Comparison of ENCODE assay signal across 1 cellular context in the genomic region with DNA sequence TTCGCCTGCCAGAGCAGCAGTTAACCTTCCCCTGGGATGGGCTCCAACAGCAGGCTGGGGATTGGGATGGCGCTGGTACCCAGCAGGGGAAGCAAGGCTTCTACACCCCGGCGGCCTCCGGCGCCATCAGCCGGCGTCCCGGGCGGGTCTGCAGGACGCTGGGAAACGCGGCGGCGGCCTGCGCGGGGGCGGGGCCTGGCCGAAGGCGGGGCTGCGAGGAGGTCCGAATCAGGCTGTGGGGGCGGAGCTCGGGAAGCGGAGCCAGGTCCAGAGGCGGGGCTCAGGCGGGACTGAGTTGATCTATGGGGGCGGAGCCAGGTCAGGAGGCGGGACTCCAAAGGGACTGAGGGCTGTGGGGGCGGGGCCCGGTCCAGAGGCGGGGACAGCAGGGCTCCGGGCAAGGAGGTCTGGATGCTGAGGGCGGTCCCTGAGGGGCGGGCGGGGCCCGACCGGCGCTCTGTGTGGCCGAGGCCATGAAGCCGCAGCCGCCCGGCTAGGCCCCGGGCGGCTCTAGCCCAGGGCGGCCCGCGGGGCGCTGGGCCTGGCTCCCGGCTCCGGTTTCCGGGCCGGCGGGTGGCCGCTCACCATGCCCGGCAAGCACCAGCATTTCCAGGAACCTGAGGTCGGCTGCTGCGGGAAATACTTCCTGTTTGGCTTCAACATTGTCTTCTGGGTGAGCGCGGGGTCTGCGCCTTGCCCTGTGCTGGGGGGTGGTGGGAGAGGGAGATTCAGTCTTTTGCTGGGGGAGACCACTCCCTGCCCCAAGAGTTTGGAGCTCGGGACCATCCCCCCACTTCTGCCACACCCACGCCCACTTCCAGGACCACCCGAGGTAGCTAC.
TF ChIP-seq lines count a peak whose summit lies in the region.

TSS of gene TSPAN17 (plus strand) at position 455 of the 840 bp plus-strand sequence. CDS start at position 587, 132 bp downstream.

TF ChIP-seq in GM12878, 131 proteins besides CTCF, POLR2A, EP300 and RAD21 (continued from another document and continues in another):
- TF ChIP-seq FOS (IDR thresholded peaks at IDR 0.05; ENCODE audit: borderline replicate concordance, extremely low read depth, insufficient read length) (no peak), TBL1XR1 (IDR thresholded peaks at IDR 0.05; ENCODE audit: low read depth, low read length) (no peak), USF1 (IDR thresholded peaks at IDR 0.05; ENCODE audit: borderline replicate concordance, extremely low read length, insufficient read depth, low read depth, low read length) (no peak), BRCA1 (IDR thresholded peaks at IDR 0.05; ENCODE audit: low read depth, low read length) (no peak), ZBED1 (IDR thresholded peaks at IDR 0.05; ENCODE audit: borderline replicate concordance) (no peak), NFXL1 (IDR thresholded peaks at IDR 0.05; ENCODE audit: borderline replicate concordance) (no peak), CHD2 (IDR thresholded peaks at IDR 0.05; ENCODE audit: borderline replicate concordance, low read depth, low read length) (no peak), CHD4 (IDR thresholded peaks at IDR 0.05) (no peak), BACH1 (IDR thresholded peaks at IDR 0.05; ENCODE audit: borderline replicate concordance) (peak; percentile 68), CHD1 (IDR thresholded peaks at IDR 0.05; ENCODE audit: low read depth, low read length) (no peak), TARDBP (IDR thresholded peaks at IDR 0.05; ENCODE audit: borderline replicate concordance) (no peak), SMARCA5 (IDR thresholded peaks at IDR 0.05) (peak; percentile 33; the same call in 1 of the 2 replicates), PAX8 (IDR thresholded peaks at IDR 0.05) (no peak), ZBTB40 (IDR thresholded peaks at IDR 0.05; ENCODE audit: borderline replicate concordance) (no peak), HDAC6 (IDR thresholded peaks at IDR 0.05; ENCODE audit: unreplicated experiment) (no peak), ATF7 (IDR thresholded peaks at IDR 0.05; ENCODE audit: low read depth) (no peak), SMAD1 (IDR thresholded peaks at IDR 0.05; ENCODE audit: low read depth, partially characterized antibody) (no peak), ZNF622 (IDR thresholded peaks at IDR 0.05) (no peak), MEF2A (IDR thresholded peaks at IDR 0.05; ENCODE audit: insufficient read depth, low read depth, low read length) (no peak), PML (IDR thresholded peaks at IDR 0.05; ENCODE audit: low read length) (peak; percentile 44; the same call in 1 of the 2 replicates), ZBTB11 (CRISPR knock-in tag; IDR thresholded peaks at IDR 0.05) (no peak), SUPT20H (IDR thresholded peaks at IDR 0.05; ENCODE audit: borderline replicate concordance, control insufficient read depth, low read depth, low read length) (no peak), SIX5 (IDR thresholded peaks at IDR 0.05; ENCODE audit: low read depth, low read length, severe bottlenecking) (no peak), ATF3 (IDR thresholded peaks at IDR 0.05; ENCODE audit: borderline replicate concordance, extremely low read depth, low read depth, low read length) (no peak), HDAC2 (IDR thresholded peaks at IDR 0.05) (no peak), IKZF1 (conservative IDR thresholded peaks at IDR 0.05) (peak; percentile 65; the same call in 1 of the 2 replicates), FOXK2 (IDR thresholded peaks at IDR 0.05) (no peak)
- TF ChIP-seq, protein P1, sequence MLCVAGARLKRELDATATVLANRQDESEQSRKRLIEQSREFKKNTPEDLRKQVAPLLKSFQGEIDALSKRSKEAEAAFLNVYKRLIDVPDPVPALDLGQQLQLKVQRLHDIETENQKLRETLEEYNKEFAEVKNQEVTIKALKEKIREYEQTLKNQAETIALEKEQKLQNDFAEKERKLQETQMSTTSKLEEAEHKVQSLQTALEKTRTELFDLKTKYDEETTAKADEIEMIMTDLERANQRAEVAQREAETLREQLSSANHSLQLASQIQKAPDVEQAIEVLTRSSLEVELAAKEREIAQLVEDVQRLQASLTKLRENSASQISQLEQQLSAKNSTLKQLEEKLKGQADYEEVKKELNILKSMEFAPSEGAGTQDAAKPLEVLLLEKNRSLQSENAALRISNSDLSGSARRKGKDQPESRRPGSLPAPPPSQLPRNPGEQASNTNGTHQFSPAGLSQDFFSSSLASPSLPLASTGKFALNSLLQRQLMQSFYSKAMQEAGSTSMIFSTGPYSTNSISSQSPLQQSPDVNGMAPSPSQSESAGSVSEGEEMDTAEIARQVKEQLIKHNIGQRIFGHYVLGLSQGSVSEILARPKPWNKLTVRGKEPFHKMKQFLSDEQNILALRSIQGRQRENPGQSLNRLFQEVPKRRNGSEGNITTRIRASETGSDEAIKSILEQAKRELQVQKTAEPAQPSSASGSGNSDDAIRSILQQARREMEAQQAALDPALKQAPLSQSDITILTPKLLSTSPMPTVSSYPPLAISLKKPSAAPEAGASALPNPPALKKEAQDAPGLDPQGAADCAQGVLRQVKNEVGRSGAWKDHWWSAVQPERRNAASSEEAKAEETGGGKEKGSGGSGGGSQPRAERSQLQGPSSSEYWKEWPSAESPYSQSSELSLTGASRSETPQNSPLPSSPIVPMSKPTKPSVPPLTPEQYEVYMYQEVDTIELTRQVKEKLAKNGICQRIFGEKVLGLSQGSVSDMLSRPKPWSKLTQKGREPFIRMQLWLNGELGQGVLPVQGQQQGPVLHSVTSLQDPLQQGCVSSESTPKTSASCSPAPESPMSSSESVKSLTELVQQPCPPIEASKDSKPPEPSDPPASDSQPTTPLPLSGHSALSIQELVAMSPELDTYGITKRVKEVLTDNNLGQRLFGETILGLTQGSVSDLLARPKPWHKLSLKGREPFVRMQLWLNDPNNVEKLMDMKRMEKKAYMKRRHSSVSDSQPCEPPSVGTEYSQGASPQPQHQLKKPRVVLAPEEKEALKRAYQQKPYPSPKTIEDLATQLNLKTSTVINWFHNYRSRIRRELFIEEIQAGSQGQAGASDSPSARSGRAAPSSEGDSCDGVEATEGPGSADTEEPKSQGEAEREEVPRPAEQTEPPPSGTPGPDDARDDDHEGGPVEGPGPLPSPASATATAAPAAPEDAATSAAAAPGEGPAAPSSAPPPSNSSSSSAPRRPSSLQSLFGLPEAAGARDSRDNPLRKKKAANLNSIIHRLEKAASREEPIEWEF (IDR thresholded peaks at IDR 0.05; ENCODE audit: insufficient replicate concordance, low read depth, low read length): no peak
- TF ChIP-seq, protein P2, sequence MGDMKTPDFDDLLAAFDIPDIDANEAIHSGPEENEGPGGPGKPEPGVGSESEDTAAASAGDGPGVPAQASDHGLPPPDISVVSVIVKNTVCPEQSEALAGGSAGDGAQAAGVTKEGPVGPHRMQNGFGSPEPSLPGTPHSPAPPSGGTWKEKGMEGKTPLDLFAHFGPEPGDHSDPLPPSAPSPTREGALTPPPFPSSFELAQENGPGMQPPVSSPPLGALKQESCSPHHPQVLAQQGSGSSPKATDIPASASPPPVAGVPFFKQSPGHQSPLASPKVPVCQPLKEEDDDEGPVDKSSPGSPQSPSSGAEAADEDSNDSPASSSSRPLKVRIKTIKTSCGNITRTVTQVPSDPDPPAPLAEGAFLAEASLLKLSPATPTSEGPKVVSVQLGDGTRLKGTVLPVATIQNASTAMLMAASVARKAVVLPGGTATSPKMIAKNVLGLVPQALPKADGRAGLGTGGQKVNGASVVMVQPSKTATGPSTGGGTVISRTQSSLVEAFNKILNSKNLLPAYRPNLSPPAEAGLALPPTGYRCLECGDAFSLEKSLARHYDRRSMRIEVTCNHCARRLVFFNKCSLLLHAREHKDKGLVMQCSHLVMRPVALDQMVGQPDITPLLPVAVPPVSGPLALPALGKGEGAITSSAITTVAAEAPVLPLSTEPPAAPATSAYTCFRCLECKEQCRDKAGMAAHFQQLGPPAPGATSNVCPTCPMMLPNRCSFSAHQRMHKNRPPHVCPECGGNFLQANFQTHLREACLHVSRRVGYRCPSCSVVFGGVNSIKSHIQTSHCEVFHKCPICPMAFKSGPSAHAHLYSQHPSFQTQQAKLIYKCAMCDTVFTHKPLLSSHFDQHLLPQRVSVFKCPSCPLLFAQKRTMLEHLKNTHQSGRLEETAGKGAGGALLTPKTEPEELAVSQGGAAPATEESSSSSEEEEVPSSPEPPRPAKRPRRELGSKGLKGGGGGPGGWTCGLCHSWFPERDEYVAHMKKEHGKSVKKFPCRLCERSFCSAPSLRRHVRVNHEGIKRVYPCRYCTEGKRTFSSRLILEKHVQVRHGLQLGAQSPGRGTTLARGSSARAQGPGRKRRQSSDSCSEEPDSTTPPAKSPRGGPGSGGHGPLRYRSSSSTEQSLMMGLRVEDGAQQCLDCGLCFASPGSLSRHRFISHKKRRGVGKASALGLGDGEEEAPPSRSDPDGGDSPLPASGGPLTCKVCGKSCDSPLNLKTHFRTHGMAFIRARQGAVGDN (IDR thresholded peaks at IDR 0.05): no peak; the same call in 1 of the 2 replicates
- TF ChIP-seq, protein P3, sequence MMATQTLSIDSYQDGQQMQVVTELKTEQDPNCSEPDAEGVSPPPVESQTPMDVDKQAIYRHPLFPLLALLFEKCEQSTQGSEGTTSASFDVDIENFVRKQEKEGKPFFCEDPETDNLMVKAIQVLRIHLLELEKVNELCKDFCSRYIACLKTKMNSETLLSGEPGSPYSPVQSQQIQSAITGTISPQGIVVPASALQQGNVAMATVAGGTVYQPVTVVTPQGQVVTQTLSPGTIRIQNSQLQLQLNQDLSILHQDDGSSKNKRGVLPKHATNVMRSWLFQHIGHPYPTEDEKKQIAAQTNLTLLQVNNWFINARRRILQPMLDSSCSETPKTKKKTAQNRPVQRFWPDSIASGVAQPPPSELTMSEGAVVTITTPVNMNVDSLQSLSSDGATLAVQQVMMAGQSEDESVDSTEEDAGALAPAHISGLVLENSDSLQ (IDR thresholded peaks at IDR 0.05): peak; percentile 24; the same call in 1 of the 2 replicates
